Comparison of ENCODE assay signal across 2 cellular contexts in the genomic region with DNA sequence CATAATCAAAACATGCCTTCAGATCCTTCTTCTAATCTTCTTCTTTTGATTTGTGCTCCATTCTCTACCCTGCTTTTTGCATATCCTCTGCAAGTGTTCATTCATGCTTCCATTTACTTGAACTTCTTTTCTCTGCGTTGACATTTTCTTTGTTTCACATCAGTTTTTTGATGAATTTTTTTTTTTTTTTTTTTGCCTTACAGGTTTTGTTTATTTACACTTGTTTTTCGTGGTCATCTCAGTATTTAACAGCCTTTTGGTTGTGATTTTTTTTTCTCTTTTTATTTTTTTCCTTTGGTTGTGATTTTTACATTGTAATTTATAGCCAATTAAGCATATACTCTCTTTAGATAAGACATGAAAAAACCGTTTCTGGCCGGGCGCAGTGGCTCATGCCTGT.
A peak's percentile ranks its signal among the peaks of the same experiment; 100 is the strongest.
TF ChIP-seq lines count a peak whose summit lies in the region.

No MANE protein-coding gene starts in this region.

TF ChIP-seq in HEK293, 187 proteins besides CTCF, POLR2A, EP300 and RAD21:
- TF ChIP-seq ZNF221 (tag by site-specific recombination; IDR thresholded peaks at IDR 0.05; ENCODE audit: borderline replicate concordance) (no peak), REPIN1 (tag by site-specific recombination; IDR thresholded peaks at IDR 0.05; ENCODE audit: low read depth) (no peak), ZNF707 (tag by site-specific recombination; IDR thresholded peaks at IDR 0.05) (no peak), ZNF48 (tag by site-specific recombination; IDR thresholded peaks at IDR 0.05) (no peak)
- TF ChIP-seq, protein P1, sequence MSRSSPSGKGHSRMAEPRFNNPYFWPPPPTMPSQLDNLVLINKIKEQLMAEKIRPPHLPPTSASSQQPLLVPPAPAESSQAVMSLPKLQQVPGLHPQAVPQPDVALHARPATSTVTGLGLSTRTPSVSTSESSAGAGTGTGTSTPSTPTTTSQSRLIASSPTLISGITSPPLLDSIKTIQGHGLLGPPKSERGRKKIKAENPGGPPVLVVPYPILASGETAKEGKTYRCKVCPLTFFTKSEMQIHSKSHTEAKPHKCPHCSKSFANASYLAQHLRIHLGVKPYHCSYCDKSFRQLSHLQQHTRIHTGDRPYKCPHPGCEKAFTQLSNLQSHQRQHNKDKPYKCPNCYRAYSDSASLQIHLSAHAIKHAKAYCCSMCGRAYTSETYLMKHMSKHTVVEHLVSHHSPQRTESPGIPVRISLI (tag by site-specific recombination; IDR thresholded peaks at IDR 0.05) = peak; percentile 56; the same call in 1 of the 2 replicates
- TF ChIP-seq, protein P2, sequence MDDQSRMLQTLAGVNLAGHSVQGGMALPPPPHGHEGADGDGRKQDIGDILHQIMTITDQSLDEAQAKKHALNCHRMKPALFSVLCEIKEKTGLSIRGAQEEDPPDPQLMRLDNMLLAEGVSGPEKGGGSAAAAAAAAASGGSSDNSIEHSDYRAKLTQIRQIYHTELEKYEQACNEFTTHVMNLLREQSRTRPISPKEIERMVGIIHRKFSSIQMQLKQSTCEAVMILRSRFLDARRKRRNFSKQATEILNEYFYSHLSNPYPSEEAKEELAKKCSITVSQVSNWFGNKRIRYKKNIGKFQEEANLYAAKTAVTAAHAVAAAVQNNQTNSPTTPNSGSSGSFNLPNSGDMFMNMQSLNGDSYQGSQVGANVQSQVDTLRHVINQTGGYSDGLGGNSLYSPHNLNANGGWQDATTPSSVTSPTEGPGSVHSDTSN (CRISPR knock-in tag; IDR thresholded peaks at IDR 0.05) = no peak

TF ChIP-seq in GM12878, 131 proteins besides CTCF, POLR2A, EP300 and RAD21:
- TF ChIP-seq, protein P3, sequence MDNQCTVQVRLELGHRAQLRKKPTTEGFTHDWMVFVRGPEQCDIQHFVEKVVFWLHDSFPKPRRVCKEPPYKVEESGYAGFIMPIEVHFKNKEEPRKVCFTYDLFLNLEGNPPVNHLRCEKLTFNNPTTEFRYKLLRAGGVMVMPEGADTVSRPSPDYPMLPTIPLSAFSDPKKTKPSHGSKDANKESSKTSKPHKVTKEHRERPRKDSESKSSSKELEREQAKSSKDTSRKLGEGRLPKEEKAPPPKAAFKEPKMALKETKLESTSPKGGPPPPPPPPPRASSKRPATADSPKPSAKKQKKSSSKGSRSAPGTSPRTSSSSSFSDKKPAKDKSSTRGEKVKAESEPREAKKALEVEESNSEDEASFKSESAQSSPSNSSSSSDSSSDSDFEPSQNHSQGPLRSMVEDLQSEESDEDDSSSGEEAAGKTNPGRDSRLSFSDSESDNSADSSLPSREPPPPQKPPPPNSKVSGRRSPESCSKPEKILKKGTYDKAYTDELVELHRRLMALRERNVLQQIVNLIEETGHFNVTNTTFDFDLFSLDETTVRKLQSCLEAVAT (IDR thresholded peaks at IDR 0.05) = no peak
- TF ChIP-seq, protein P4, sequence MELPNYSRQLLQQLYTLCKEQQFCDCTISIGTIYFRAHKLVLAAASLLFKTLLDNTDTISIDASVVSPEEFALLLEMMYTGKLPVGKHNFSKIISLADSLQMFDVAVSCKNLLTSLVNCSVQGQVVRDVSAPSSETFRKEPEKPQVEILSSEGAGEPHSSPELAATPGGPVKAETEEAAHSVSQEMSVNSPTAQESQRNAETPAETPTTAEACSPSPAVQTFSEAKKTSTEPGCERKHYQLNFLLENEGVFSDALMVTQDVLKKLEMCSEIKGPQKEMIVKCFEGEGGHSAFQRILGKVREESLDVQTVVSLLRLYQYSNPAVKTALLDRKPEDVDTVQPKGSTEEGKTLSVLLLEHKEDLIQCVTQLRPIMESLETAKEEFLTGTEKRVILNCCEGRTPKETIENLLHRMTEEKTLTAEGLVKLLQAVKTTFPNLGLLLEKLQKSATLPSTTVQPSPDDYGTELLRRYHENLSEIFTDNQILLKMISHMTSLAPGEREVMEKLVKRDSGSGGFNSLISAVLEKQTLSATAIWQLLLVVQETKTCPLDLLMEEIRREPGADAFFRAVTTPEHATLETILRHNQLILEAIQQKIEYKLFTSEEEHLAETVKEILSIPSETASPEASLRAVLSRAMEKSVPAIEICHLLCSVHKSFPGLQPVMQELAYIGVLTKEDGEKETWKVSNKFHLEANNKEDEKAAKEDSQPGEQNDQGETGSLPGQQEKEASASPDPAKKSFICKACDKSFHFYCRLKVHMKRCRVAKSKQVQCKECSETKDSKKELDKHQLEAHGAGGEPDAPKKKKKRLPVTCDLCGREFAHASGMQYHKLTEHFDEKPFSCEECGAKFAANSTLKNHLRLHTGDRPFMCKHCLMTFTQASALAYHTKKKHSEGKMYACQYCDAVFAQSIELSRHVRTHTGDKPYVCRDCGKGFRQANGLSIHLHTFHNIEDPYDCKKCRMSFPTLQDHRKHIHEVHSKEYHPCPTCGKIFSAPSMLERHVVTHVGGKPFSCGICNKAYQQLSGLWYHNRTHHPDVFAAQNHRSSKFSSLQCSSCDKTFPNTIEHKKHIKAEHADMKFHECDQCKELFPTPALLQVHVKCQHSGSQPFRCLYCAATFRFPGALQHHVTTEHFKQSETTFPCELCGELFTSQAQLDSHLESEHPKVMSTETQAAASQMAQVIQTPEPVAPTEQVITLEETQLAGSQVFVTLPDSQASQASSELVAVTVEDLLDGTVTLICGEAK (IDR thresholded peaks at IDR 0.05; ENCODE audit: borderline replicate concordance) = peak; percentile 57; the same call in 1 of the 2 replicates
